In the genomic region with DNA sequence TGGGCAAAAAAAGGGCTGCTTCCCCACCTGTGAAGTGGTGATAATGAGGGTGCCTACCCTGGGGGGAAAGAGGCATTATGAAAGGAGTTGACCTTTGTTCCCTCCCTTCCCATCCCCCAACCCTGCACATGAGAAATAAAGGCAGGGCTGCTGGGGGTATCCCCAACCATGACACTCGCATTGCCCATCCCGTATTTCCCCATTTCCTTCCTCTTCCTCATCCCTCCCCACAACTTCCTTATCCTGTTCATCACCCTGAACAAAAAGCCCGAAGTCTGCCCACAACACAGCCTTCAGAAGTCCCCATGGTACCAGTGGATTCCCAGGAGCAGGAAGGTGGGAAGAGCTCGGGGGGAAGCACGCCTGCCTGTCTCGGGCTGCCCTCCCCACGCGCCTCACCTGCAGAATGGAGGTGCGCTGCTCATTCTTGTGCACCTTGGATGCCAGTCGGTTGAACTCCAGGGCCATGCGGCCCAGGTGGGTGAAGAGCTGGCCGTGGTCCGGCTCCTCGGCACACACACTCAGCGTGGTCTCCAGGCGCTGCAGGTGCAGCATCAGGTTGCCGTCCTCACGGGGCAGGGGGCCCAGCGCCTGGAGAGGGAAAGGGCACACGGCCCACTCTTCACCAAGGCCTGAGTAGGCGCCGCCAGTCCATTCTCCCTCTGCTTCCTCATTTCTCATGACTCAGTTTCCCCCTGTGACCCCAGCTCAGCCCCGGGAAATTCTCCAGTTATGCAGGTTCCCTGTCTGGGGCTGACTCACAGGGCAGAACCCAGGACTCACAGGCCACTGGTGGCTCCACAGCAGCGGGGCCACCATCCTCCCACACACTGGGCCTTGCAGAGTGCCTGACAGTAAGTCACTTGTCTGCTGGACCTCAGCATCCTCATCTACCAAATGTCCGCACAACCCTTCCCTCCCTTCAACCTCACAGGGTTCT, we compare ENCODE assay signal across 23 cellular contexts. TPM values are rescaled to one million over a fixed set of nuclear protein-coding genes. Genes with fewer than 3 reads are reported as not detected.
DNase-seq lines count a peak whose midpoint lies in the region; ATAC-seq, FAIRE-seq and TF ChIP-seq lines count a peak whose summit lies in the region.
"Had no signal": no experiment of that assay in that cellular context is flagged by ENCODE, and none has a peak within 500 bp of the region (broad histone marks: within the 10 kb centered on the region; RNA-seq: fewer than 3 reads in every experiment).

No MANE protein-coding gene starts in this region.

- no peak for ATAC-seq in activated naive CD8-positive, alpha-beta T cell treated with anti-CD3 and anti-CD28 coated beads, Interleukin-2, amount 50 U/mL, for 24 hours
- ATAC-seq in GM12878, result no peak
- no peak for ATAC-seq in stimulated activated effector memory CD8-positive, alpha-beta T cell treated with anti-CD3 and anti-CD28 coated beads, Interleukin-12 subunit alpha, Interleukin-12 subunit beta, amount 100 ng/mL, for 72 hours
- ATAC-seq: CD8-positive, alpha-beta T cell had no signal

- H3K27ac Mint-ChIP-seq in activated naive CD8-positive, alpha-beta T cell treated with anti-CD3 and anti-CD28 coated beads, Interleukin-2, amount 50 U/mL, for 24 hours, result peak overlapping the region; percentile 18
- H3K27ac Mint-ChIP-seq in activated naive CD8-positive, alpha-beta T cell treated with anti-CD3 and anti-CD28 coated beads for 36 hours, result no peak overlapping the region
- H3K27ac Mint-ChIP-seq in stimulated activated effector memory CD8-positive, alpha-beta T cell treated with anti-CD3 and anti-CD28 coated beads, Interleukin-12 subunit alpha, Interleukin-12 subunit beta, amount 100 ng/mL, for 72 hours, result peak overlapping the region; percentile 67
- H3K27ac Mint-ChIP-seq: activated naive CD8-positive, alpha-beta T cell treated with anti-CD3 and anti-CD28 coated beads, Interleukin-2, amount 10 ng/mL, durations not matched to agents 7 days and 5 days; CD8-positive, alpha-beta T cell; H9; nephron had no signal

- no peak for TF ChIP-seq RAD21 in GM12878 (IDR thresholded peaks at IDR 0.05; ENCODE audit: insufficient read depth, low read depth, low read length)

- H3K36me3 Mint-ChIP-seq in activated naive CD8-positive, alpha-beta T cell treated with anti-CD3 and anti-CD28 coated beads, Interleukin-2, amount 50 U/mL, for 24 hours (ENCODE audit: low read depth), result peaks cover 64% of the 10 kb centered on the region
- H3K36me3 Mint-ChIP-seq in activated naive CD8-positive, alpha-beta T cell treated with anti-CD3 and anti-CD28 coated beads for 36 hours, result peaks cover 36% of the 10 kb centered on the region
- H3K36me3 Mint-ChIP-seq in stimulated activated effector memory CD8-positive, alpha-beta T cell treated with anti-CD3 and anti-CD28 coated beads, Interleukin-12 subunit alpha, Interleukin-12 subunit beta, amount 100 ng/mL, for 72 hours, result peaks cover 100% of the 10 kb centered on the region

- in situ Hi-C loops in GM12878 (cut with MboI), result no loop called here

- H3K4me3 ChIP-seq in H7 (ENCODE audit: insufficient read depth, low read depth, low read length) (no peak overlapping the region), GM12878 (no peak overlapping the region)
- H3K4me3 ChIP-seq: esophagus squamous epithelium, tibial artery had no signal

- intact Hi-C loops in GM12878 (cut with micrococcal nuclease; ENCODE audit: unreplicated experiment), result no loop called here

- H3K27me3 ChIP-seq in H7 (ENCODE audit: control insufficient read depth, insufficient read depth, low read length) (no peaks in the 10 kb centered on the region), GM12878 (replicated peaks in 1 of 2; ENCODE audit: control insufficient read depth in 2 of 2, insufficient read depth in 2 of 2, low read length in 1 of 2) (no peaks in the 10 kb centered on the region)
- H3K27me3 ChIP-seq: esophagus squamous epithelium, tibial artery had no signal

- no peak overlapping the region for H3K4me3 Mint-ChIP-seq in activated naive CD8-positive, alpha-beta T cell treated with anti-CD3 and anti-CD28 coated beads, Interleukin-2, amount 50 U/mL, for 24 hours
- H3K4me3 Mint-ChIP-seq in activated naive CD8-positive, alpha-beta T cell treated with anti-CD3 and anti-CD28 coated beads for 36 hours, result no peak overlapping the region
- H3K4me3 Mint-ChIP-seq in stimulated activated effector memory CD8-positive, alpha-beta T cell treated with anti-CD3 and anti-CD28 coated beads, Interleukin-12 subunit alpha, Interleukin-12 subunit beta, amount 100 ng/mL, for 72 hours, result no peak overlapping the region
- H3K4me3 Mint-ChIP-seq: activated naive CD8-positive, alpha-beta T cell treated with anti-CD3 and anti-CD28 coated beads, Interleukin-2, amount 10 ng/mL, durations not matched to agents 7 days and 5 days; CD8-positive, alpha-beta T cell; H9; nephron had no signal

- no peak overlapping the region for H3K9ac ChIP-seq in GM12878 (ENCODE audit: control insufficient read depth, insufficient read depth, low read length)

- no peak for TF ChIP-seq POLR2A in GM12878 (IDR thresholded peaks at IDR 0.05; ENCODE audit: low read depth, low read length)

- H4K20me1 ChIP-seq in GM12878 (ENCODE audit: control insufficient read depth, insufficient read depth), result peaks cover 9% of the 10 kb centered on the region

- DNase-seq in activated naive CD8-positive, alpha-beta T cell treated with anti-CD3 and anti-CD28 coated beads, Interleukin-2, amount 50 U/mL, for 24 hours, result no peak
- DNase-seq in activated naive CD8-positive, alpha-beta T cell treated with anti-CD3 and anti-CD28 coated beads for 36 hours, result no peak
- DNase-seq in H7, result peak; percentile 27
- DNase-seq in GM12878 (ENCODE audit: low read depth, low spot score), result no peak
- DNase-seq in stimulated activated effector memory CD8-positive, alpha-beta T cell treated with anti-CD3 and anti-CD28 coated beads, Interleukin-12 subunit alpha, Interleukin-12 subunit beta, amount 100 ng/mL, for 72 hours (ENCODE audit: low spot score in 2 of 2), result no peak
- DNase-seq in NCI-H82 (lab: John Stamatoyannopoulos, UW), result no peak
- no peak for DNase-seq in GM03348 (ENCODE audit: low spot score)
- DNase-seq in OCI-M1 (lab: John Stamatoyannopoulos, UW), result no peak
- DNase-seq: activated CD4-positive, alpha-beta T cell treated with anti-CD3 and anti-CD28 coated beads, Interleukin-2, amount 50 U/mL, for 48 hours; activated naive CD8-positive, alpha-beta T cell treated with anti-CD3 and anti-CD28 coated beads, Interleukin-2, amount 10 ng/mL, durations not matched to agents 7 days and 5 days; activated T-cell treated with anti-CD3 and anti-CD28 coated beads, Interleukin-2, amount 50 U/mL, for 1 hour; CD8-positive, alpha-beta T cell; effector CD8-positive, alpha-beta T cell; esophagus squamous epithelium; H9; Karpas-422; midbrain; NCI-H2107; NCI-H526; stimulated activated naive CD4-positive, alpha-beta T cell treated with Interleukin-2 at 50 U/mL for 16 hours; tibial artery had no signal

- CTCF ChIA-PET in GM12878 (lab: Yijun Ruan, JAX), result interaction anchor here (15.8 kb wide), 1 partner anchor 59 kb away, joined by 691 read pairs; no protein-coding TSS in a partner anchor

- H3K36me3 ChIP-seq in H7 (replicated peaks; ENCODE audit: control insufficient read depth, insufficient read depth, low read length), result peaks cover 1% of the 10 kb centered on the region; the same call in 1 of the 2 replicates
- H3K36me3 ChIP-seq in GM12878 (ENCODE audit: control insufficient read depth in 2 of 2, insufficient read depth in 2 of 2, low read length in 1 of 2), result peaks cover 62 to 71% of the 10 kb centered on the region in 2 experiments

- TF ChIP-seq CTCF in GM12878 (IDR thresholded peaks at IDR 0.05 in 2 of 3, conservative IDR thresholded peaks at IDR 0.05 in 1 of 3; ENCODE audit: control insufficient read depth in 2 of 3, extremely low read depth in 1 of 3, insufficient read depth in 1 of 3, low read depth in 3 of 3, low read length in 3 of 3), result no peak

- TF ChIP-seq EP300 in GM12878 (IDR thresholded peaks at IDR 0.05; ENCODE audit: borderline replicate concordance in 1 of 2, control insufficient read depth in 1 of 2, low read depth in 2 of 2, low read length in 2 of 2), result no peak

- peaks cover 30% of the 10 kb centered on the region for H3K4me1 ChIP-seq in GM12878 (ENCODE audit: control insufficient read depth, insufficient read depth, low read length)

- RAD21 ChIA-PET in GM12878 (lab: Charles Lee; ENCODE audit: unreplicated experiment), result interaction anchor here (3.0 kb wide), 1 partner anchor 59 kb away, joined by 9 read pairs; no protein-coding TSS in a partner anchor

- no peak for FAIRE-seq in GM12878 (lab: Jason Lieb, UNC)

- 85% methylated on average over 25 of the region's 25 CpGs for WGBS in GM12878 (ENCODE audit: insufficient coverage, insufficient replicate concordance, low lambda C conversion rate, missing lambda C conversion rate)

- peaks cover 50% of the 10 kb centered on the region for H3K4me1 Mint-ChIP-seq in activated naive CD8-positive, alpha-beta T cell treated with anti-CD3 and anti-CD28 coated beads, Interleukin-2, amount 50 U/mL, for 24 hours
- peaks cover 36% of the 10 kb centered on the region for H3K4me1 Mint-ChIP-seq in activated naive CD8-positive, alpha-beta T cell treated with anti-CD3 and anti-CD28 coated beads for 36 hours
- H3K4me1 Mint-ChIP-seq in stimulated activated effector memory CD8-positive, alpha-beta T cell treated with anti-CD3 and anti-CD28 coated beads, Interleukin-12 subunit alpha, Interleukin-12 subunit beta, amount 100 ng/mL, for 72 hours, result peaks cover 58% of the 10 kb centered on the region

- no peak overlapping the region for H2AFZ ChIP-seq in GM12878 (ENCODE audit: control insufficient read depth, low read depth, low read length)

- SMC1A ChIA-PET in GM12878 (lab: Charles Lee; ENCODE audit: uncharacterized antibody, unreplicated experiment), result interaction anchor here (1.4 to 1.5 kb wide), 2 partner anchors 42 to 59 kb away, joined by 4 to 6 read pairs; no protein-coding TSS in a partner anchor

- no peaks in the 10 kb centered on the region for H3K27me3 Mint-ChIP-seq in activated naive CD8-positive, alpha-beta T cell treated with anti-CD3 and anti-CD28 coated beads, Interleukin-2, amount 50 U/mL, for 24 hours
- H3K27me3 Mint-ChIP-seq in activated naive CD8-positive, alpha-beta T cell treated with anti-CD3 and anti-CD28 coated beads for 36 hours, result no peaks in the 10 kb centered on the region
- H3K27me3 Mint-ChIP-seq: activated naive CD8-positive, alpha-beta T cell treated with anti-CD3 and anti-CD28 coated beads, Interleukin-2, amount 10 ng/mL, durations not matched to agents 7 days and 5 days had no signal

- BruUV-seq in GM12878 (replicated peaks; lab: Mats Ljungman, UMichigan), result no TSS peak

- peaks cover 39% of the 10 kb centered on the region for H3K79me2 ChIP-seq in GM12878 (ENCODE audit: control insufficient read depth, insufficient read depth, low read length)

- H3K9me3 Mint-ChIP-seq in activated naive CD8-positive, alpha-beta T cell treated with anti-CD3 and anti-CD28 coated beads, Interleukin-2, amount 50 U/mL, for 24 hours, result no peaks in the 10 kb centered on the region
- H3K9me3 Mint-ChIP-seq in activated naive CD8-positive, alpha-beta T cell treated with anti-CD3 and anti-CD28 coated beads for 36 hours, result no peaks in the 10 kb centered on the region
- no peaks in the 10 kb centered on the region for H3K9me3 Mint-ChIP-seq in stimulated activated effector memory CD8-positive, alpha-beta T cell treated with anti-CD3 and anti-CD28 coated beads, Interleukin-12 subunit alpha, Interleukin-12 subunit beta, amount 100 ng/mL, for 72 hours
- H3K9me3 Mint-ChIP-seq: activated naive CD8-positive, alpha-beta T cell treated with anti-CD3 and anti-CD28 coated beads, Interleukin-2, amount 10 ng/mL, durations not matched to agents 7 days and 5 days; CD8-positive, alpha-beta T cell; H9; nephron had no signal

- no peaks in the 10 kb centered on the region for H3K9me3 ChIP-seq in GM12878 (replicated peaks; ENCODE audit: control insufficient read depth, insufficient read depth, low read length)
- H3K9me3 ChIP-seq: esophagus squamous epithelium, tibial artery had no signal

- H3K4me2 ChIP-seq in GM12878 (ENCODE audit: control insufficient read depth, insufficient read depth), result no peak overlapping the region

- H3K27ac ChIP-seq in GM12878 (ENCODE audit: control insufficient read depth, insufficient read depth), result no peak overlapping the region
- H3K27ac ChIP-seq: esophagus squamous epithelium, tibial artery, VCaP had no signal

- POLR2A ChIA-PET in GM12878 (lab: Charles Lee), result no interaction called here

RNA-seq across cellular contexts. Expression of a gene that starts 24.2 kb away (rescaled TPM):
- total RNA-seq in activated naive CD8-positive, alpha-beta T cell treated with anti-CD3 and anti-CD28 coated beads for 36 hours, result 100 to 1,000 TPM; 185 to 189 TPM
- total RNA-seq in H7 (2014; rRNA removed; shearing (Covaris generic)), result 27.3 and 38.6 TPM in 2 replicates
- total RNA-seq in GM12878 (2013; cell fraction: nucleolus; rRNA removed), result 372 and 425 TPM in 2 replicates
- total RNA-seq in GM12878 (2014; rRNA removed) (203 and 223 TPM in 2 replicates), GM12878 (2014; rRNA removed; fragmentation: Illumina TruSeq; extraction: Trizol) (147 and 148 TPM in 2 replicates), GM12878 (2021) (279 and 289 TPM in 2 replicates)
- 132 TPM for polyA plus RNA-seq in GM12878 (2011; ENCODE audit: low read depth)
- polyA plus RNA-seq in GM12878 (2011; rRNA removed) (156 and 178 TPM in 2 replicates), GM12878 (2014; fragmentation: Illumina TruSeq; extraction: Trizol) (107 and 151 TPM in 2 replicates), GM12878 (2014; fragmentation: Nextera tagmentation; extraction: Ambion mirVana) (10 to 100 TPM in 1 of 2 experiments, 1 to 10 TPM in 1; 4.4 to 13.7 TPM), GM12878 (2014; rRNA removed) (199 and 200 TPM in 2 replicates), GM12878 (2016; fragmentation: Nextera tagmentation; extraction: Ambion mirVana) (100 to 1,000 TPM; 112 to 117 TPM)
- 190 and 206 TPM in 2 replicates for polyA plus RNA-seq in GM12878 (2011; cell fraction: cytosol; rRNA removed)
- polyA plus RNA-seq in GM12878 (2011; cell fraction: nucleus; rRNA removed), result 272 and 287 TPM in 2 replicates
- polyA plus RNA-seq in GM12878 (2012), result 262 and 278 TPM in 2 replicates
- polyA minus RNA-seq in GM12878 (2011; rRNA and poly(A)+ RNA removed), result 245 and 345 TPM in 2 replicates
- 117 and 134 TPM in 2 replicates for polyA minus RNA-seq in GM12878 (2011; cell fraction: cytosol; rRNA and poly(A)+ RNA removed)
- polyA minus RNA-seq in GM12878 (2011; cell fraction: nucleus; rRNA and poly(A)+ RNA removed), result 165 and 259 TPM in 2 replicates

RNA-seq across cellular contexts. Expression of a gene that starts 36.2 kb away (rescaled TPM):
- not detected for total RNA-seq in activated naive CD8-positive, alpha-beta T cell treated with anti-CD3 and anti-CD28 coated beads for 36 hours
- 22.4 and 39.8 TPM in 2 replicates for total RNA-seq in H7 (2014; rRNA removed; shearing (Covaris generic))
- not detected in 2 replicates for total RNA-seq in GM12878 (2013; cell fraction: nucleolus; rRNA removed)
- total RNA-seq in GM12878 (2014; rRNA removed) (0.22 TPM in 1 of 2 replicates, not detected in the other), GM12878 (2014; rRNA removed; fragmentation: Illumina TruSeq; extraction: Trizol) (not detected in 2 replicates), GM12878 (2021) (0.38 and 0.45 TPM in 2 replicates)
- polyA plus RNA-seq in GM12878 (2011; ENCODE audit: low read depth), result 0.37 TPM
- polyA plus RNA-seq in GM12878 (2011; rRNA removed) (0.04 TPM in 1 of 2 replicates, not detected in the other), GM12878 (2014; fragmentation: Illumina TruSeq; extraction: Trizol) (0.09 and 0.19 TPM in 2 replicates), GM12878 (2014; fragmentation: Nextera tagmentation; extraction: Ambion mirVana) (under 1 TPM in 1 of 2 experiments, not detected in 1; 0.15 TPM), GM12878 (2014; rRNA removed) (0.12 and 0.32 TPM in 2 replicates), GM12878 (2016; fragmentation: Nextera tagmentation; extraction: Ambion mirVana) (1 to 10 TPM in 1 of 2 experiments, under 1 TPM in 1; 0.91 to 1.0 TPM)
- polyA plus RNA-seq in GM12878 (2011; cell fraction: cytosol; rRNA removed), result 0.07 TPM in 1 of 2 replicates, not detected in the other
- not detected in 2 replicates for polyA plus RNA-seq in GM12878 (2011; cell fraction: nucleus; rRNA removed)
- polyA plus RNA-seq in GM12878 (2012), result 0.81 and 1.3 TPM in 2 replicates
- polyA minus RNA-seq in GM12878 (2011; rRNA and poly(A)+ RNA removed), result not detected in 2 replicates
- polyA minus RNA-seq in GM12878 (2011; cell fraction: cytosol; rRNA and poly(A)+ RNA removed), result not detected in 2 replicates
- not detected in 2 replicates for polyA minus RNA-seq in GM12878 (2011; cell fraction: nucleus; rRNA and poly(A)+ RNA removed)
- total RNA-seq: activated naive CD8-positive, alpha-beta T cell treated with anti-CD3 and anti-CD28 coated beads, Interleukin-2, amount 10 ng/mL, durations not matched to agents 7 days and 5 days; CD8-positive, alpha-beta T cell had no signal

Comparison
In these comparisons a context has a peak if more than half of its experiments do, and no peak if none do; other contexts are left out.
1. RNA of a gene that starts 36.2 kb away (total RNA-seq): 22.4 to 39.8 TPM in H7; not detected in activated naive CD8-positive, alpha-beta T cell treated with anti-CD3 and anti-CD28 coated beads for 36 hours and 0.22 to 0.45 TPM in GM12878; every median in the first group is over 10 times any median in the second.